Comparison of ENCODE assay signal across 8 cellular contexts in the genomic region with DNA sequence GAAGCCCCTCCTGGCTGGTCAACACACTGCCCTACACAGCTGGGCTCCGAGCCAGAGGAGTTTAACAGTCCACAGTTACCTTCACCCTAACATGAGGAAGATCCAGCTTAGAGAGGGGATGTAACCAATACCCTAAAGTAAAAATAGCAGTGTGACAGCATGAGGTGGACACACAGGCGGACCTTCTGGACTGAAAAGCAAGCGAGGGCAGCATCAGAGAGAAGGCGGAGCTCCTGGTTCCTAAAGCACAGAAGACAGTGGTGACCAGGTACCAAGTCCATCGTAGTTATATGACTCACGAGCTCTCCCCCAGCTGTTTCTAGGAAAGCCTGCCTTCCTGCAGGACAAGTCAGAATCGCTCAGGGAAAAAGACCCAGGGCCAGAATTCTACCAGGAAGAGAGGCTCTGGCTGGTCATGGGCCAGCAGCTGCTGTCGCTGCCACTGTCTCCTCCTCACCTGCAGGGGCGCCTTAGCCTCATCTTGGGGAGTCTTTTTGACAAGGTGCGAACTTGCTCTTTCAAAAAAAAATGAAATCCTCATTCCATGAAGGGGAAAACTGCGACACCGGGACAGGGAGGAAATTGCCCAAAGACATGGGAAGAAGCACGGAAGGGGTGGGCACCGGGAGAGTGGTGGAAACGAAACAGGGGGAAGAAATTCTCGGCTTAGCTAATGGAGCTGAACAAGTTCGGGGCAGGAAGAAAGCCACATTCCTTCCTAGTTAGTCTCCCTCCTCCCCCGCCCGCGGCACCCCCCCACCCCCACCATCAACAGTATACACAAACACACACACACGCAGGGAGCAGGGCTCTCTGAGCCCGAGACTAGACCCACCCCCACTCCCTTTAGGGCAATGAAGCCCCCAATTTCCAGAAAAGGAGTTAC. TPM values are rescaled to one million over a fixed set of nuclear protein-coding genes. Genes with fewer than 3 reads are reported as not detected.
DNase-seq lines count a peak whose midpoint lies in the region; ATAC-seq, FAIRE-seq and TF ChIP-seq lines count a peak whose summit lies in the region.

No MANE protein-coding gene starts in this region.

- CTCF ChIA-PET in Calu3 (lab: Charles Lee), result interaction anchor here (0.5 to 2.1 kb wide), 8 partner anchors 24 to 1856 kb away, joined by 3 to 7 read pairs (median 4); partner anchors contain the start of gene UPF1

- H3K27me3 Mint-ChIP-seq in Calu3 (ENCODE audit: unreplicated experiment) (no peaks in the 10 kb centered on the region), glutamatergic neuron (ENCODE audit: unreplicated experiment) (peaks cover 13% of the 10 kb centered on the region)

- peak overlapping the region; percentile 84 for H3K4me3 Mint-ChIP-seq in Calu3 (ENCODE audit: low read depth, unreplicated experiment)
- H3K4me3 Mint-ChIP-seq in glutamatergic neuron (ENCODE audit: unreplicated experiment), result peak overlapping the region; percentile 96

- peak overlapping the region; percentile 96 for H3K27ac Mint-ChIP-seq in Calu3 (ENCODE audit: unreplicated experiment)
- H3K27ac Mint-ChIP-seq in glutamatergic neuron (ENCODE audit: unreplicated experiment), result peak overlapping the region; percentile 43

- peak overlapping the region; percentile 84 for H3K27ac ChIP-seq in HL-60 (replicated peaks)

- TF ChIP-seq CTCF in Calu3 (IDR thresholded peaks at IDR 0.05; ENCODE audit: unreplicated experiment), result peak; percentile 59
- TF ChIP-seq CTCF in HL-60 (IDR thresholded peaks at IDR 0.05; ENCODE audit: insufficient read depth, low read length), result peak; percentile 69
- peak; percentile 21 for TF ChIP-seq CTCF in glutamatergic neuron (IDR thresholded peaks at IDR 0.05; ENCODE audit: partially characterized antibody, unreplicated experiment)

- H3K27me3 ChIP-seq in HL-60 (ENCODE audit: insufficient read depth, poor library complexity, severe bottlenecking), result no peaks in the 10 kb centered on the region

- peak; percentile 73 for FAIRE-seq in RCC 7860 (lab: Jason Lieb, UNC)

- H3K9me3 Mint-ChIP-seq in Calu3 (ENCODE audit: low read depth, unreplicated experiment), result no peaks in the 10 kb centered on the region
- H3K9me3 Mint-ChIP-seq in glutamatergic neuron (ENCODE audit: unreplicated experiment), result peaks cover 5% of the 10 kb centered on the region

- H3K4me3 ChIP-seq in HL-60 (replicated peaks; ENCODE audit: insufficient read depth, low read length), result peak overlapping the region; percentile 94

- H3K36me3 Mint-ChIP-seq in Calu3 (ENCODE audit: insufficient read depth, unreplicated experiment), result peaks cover 35% of the 10 kb centered on the region
- H3K36me3 Mint-ChIP-seq in glutamatergic neuron (ENCODE audit: unreplicated experiment), result no peaks in the 10 kb centered on the region

- intact Hi-C loops in Calu3 (cut with micrococcal nuclease; ENCODE audit: unreplicated experiment), result no loop called here

- ATAC-seq in GM21381 (IDR thresholded peaks at IDR 0.05; ENCODE audit: unreplicated experiment), result no peak
- ATAC-seq in HG03175 (IDR thresholded peaks at IDR 0.05; ENCODE audit: unreplicated experiment), result no peak

- DNase-seq in Calu3 (peak; percentile 71), HL-60 (ENCODE audit: low read depth in 1 of 2, low spot score in 1 of 2) (peak; percentile 69 to 81), RCC 7860 (ENCODE audit: low spot score) (peak; percentile 88), glutamatergic neuron (peak; percentile 59), pons (ENCODE audit: low spot score) (peak; percentile 54)
- peak; percentile 68 for DNase-seq in activated naive CD4-positive, alpha-beta T cell treated with anti-CD3 and anti-CD28 coated beads, Interleukin-2, amount 50 U/mL, for 16 hours

- TSS peak; percentile 39 for BruUV-seq in Calu3 (replicated peaks; lab: Mats Ljungman, UMichigan)

- peaks cover 20% of the 10 kb centered on the region for H3K4me1 Mint-ChIP-seq in Calu3 (ENCODE audit: low read depth, unreplicated experiment)
- peaks cover 7% of the 10 kb centered on the region for H3K4me1 Mint-ChIP-seq in glutamatergic neuron (ENCODE audit: low read depth, unreplicated experiment)

RNA-seq across cellular contexts. Expression of gene ELL, which starts 1.7 kb away (rescaled TPM):
- 11.0 and 12.5 TPM in 2 replicates for total RNA-seq in Calu3 (2022)
- 11.6 TPM for total RNA-seq in glutamatergic neuron (ENCODE audit: unreplicated experiment)

RNA-seq across cellular contexts. Expression of gene FKBP8, which starts 23.2 kb away (rescaled TPM):
- total RNA-seq in Calu3 (2022) (123 and 126 TPM in 2 replicates), glutamatergic neuron (ENCODE audit: unreplicated experiment) (203 TPM)

RNA-seq across cellular contexts. Expression of gene KXD1, which starts 37.5 kb away (rescaled TPM):
- total RNA-seq in Calu3 (2022), result 61.0 and 61.5 TPM in 2 replicates
- total RNA-seq in glutamatergic neuron (ENCODE audit: unreplicated experiment), result 71.3 TPM

RNA-seq across cellular contexts. Expression of gene UBA52, which starts 51.5 kb away (rescaled TPM):
- 620 and 627 TPM in 2 replicates for total RNA-seq in Calu3 (2022)
- total RNA-seq in glutamatergic neuron (ENCODE audit: unreplicated experiment), result 826 TPM
